Comparison of ENCODE assay signal across 17 cellular contexts in the genomic region with DNA sequence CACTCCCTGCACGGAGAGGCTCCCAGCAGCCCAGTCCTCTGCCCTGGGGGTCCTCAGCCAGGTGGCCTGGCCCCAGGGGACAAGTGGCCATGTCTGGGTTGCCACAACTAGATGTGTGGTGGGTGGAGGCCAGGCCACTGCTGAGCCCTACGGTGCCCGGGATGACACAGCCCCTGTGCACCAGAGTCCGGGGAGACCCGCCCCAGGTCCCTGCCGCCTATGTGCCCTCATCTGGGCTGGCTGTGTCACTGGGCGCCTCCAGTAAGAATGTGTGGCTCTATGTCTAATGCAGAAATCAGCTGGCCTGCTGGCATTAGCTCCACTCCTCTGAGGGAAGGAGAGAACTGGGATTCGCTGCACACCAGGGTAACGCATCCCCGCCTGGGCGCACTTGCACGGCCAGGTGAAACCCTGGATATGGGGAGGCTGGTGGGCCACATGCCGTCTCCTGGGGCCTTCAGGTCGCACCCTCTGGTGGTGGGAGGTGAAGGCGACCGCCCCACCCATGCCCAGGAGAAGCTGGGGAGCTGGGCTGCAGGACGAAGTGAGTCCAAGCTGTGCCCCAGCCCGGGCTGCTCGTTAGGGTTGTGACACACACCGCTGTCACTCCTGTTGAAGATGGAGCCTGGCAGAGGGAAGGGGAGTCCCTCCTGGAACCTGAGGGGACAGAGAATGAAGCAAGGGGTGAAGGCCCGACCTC.
"Had no signal": no experiment of that assay in that cellular context is flagged by ENCODE, and none has a peak within 500 bp of the region (broad histone marks: within the 10 kb centered on the region; RNA-seq: fewer than 3 reads in every experiment).

No MANE protein-coding gene starts in this region.

- H3K4me3 ChIP-seq: ovary, suprapubic skin, upper lobe of left lung had no signal

- H3K27me3 ChIP-seq: foreskin keratinocyte, ovary, suprapubic skin, upper lobe of left lung had no signal

- H3K9me3 ChIP-seq: ovary had no signal

- DNase-seq: activated gamma-delta T cell; activated naive CD8-positive, alpha-beta T cell treated with anti-CD3 and anti-CD28 coated beads, Interleukin-2, amount 10 ng/mL, durations not matched to agents 7 days and 5 days; activated T-cell treated with anti-CD3 and anti-CD28 coated beads, Interleukin-2, amount 50 U/mL, for 4 hours; cortex of kidney; effector CD8-positive, alpha-beta T cell; foreskin keratinocyte; glutamatergic neuron; hypothalamus; mesendoderm; ovary; stimulated activated CD4-positive, alpha-beta T cell treated with anti-CD3 and anti-CD28 coated beads, Interleukin-15, amount 100 ng/mL, for 24 hours; stimulated activated CD4-positive, alpha-beta T cell treated with anti-CD3 and anti-CD28 coated beads, Interleukin-4, amount 100 ng/mL, for 1 hour had no signal

- H3K4me1 ChIP-seq: suprapubic skin had no signal

- H3K4me3 Mint-ChIP-seq: activated naive CD8-positive, alpha-beta T cell treated with anti-CD3 and anti-CD28 coated beads, Interleukin-2, amount 10 ng/mL, durations not matched to agents 7 days and 5 days; activated T-cell treated with anti-CD3 and anti-CD28 coated beads, Interleukin-2, amount 50 U/mL, for 4 hours; brain; stimulated activated naive CD8-positive, alpha-beta T cell treated with anti-CD3 and anti-CD28 coated beads, Interleukin-15, Interleukin-2, amounts not matched to agents 100 ng/mL and 50 ng/mL, for 24 hours had no signal

- H3K27ac Mint-ChIP-seq: stimulated activated naive CD8-positive, alpha-beta T cell treated with anti-CD3 and anti-CD28 coated beads, Interleukin-15, Interleukin-2, amounts not matched to agents 100 ng/mL and 50 ng/mL, for 24 hours; T-helper 2 cell treated with Interferon-gamma antibody and Interleukin-4, amounts not matched to agents 5 μg/mL and 100 μg/mL, for 36 hours had no signal

- H3K36me3 ChIP-seq: ovary, suprapubic skin, upper lobe of left lung had no signal

- H3K27me3 Mint-ChIP-seq: activated naive CD8-positive, alpha-beta T cell treated with anti-CD3 and anti-CD28 coated beads, Interleukin-2, amount 10 ng/mL, durations not matched to agents 7 days and 5 days; stimulated activated naive CD8-positive, alpha-beta T cell treated with anti-CD3 and anti-CD28 coated beads, Interleukin-15, Interleukin-2, amounts not matched to agents 100 ng/mL and 50 ng/mL, for 24 hours had no signal

- H3K27ac ChIP-seq: foreskin keratinocyte, ovary, suprapubic skin had no signal
